16 cellular contexts compared by ENCODE assay signal in the genomic region with DNA sequence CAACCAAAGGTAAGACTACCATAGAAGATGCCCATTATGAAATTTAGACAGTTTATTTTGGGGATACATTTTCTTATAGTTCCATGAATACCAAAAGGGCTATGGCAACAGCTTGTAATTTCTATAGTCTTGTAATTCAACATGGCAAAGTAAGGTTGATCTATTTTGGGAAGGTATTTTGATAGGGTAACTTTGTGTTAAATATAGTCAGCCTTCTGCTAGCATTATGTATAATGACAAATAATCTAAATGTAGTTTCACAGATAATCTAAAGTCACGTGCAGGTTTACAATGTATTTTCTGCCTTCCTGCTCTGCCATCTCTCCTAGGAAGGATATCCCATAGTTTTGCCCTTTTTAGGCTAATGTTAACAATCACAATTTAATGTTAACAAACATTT.
DNase-seq lines count a peak whose midpoint lies in the region; ATAC-seq and TF ChIP-seq lines count a peak whose summit lies in the region.
"Had no signal": no experiment of that assay in that cellular context is flagged by ENCODE, and none has a peak within 500 bp of the region (broad histone marks: within the 10 kb centered on the region; RNA-seq: fewer than 3 reads in every experiment).

No MANE protein-coding gene starts in this region.

- H3K4me3 ChIP-seq in OCI-LY1 (ENCODE audit: low read depth, low read length, poor library complexity, severe bottlenecking) (no peak overlapping the region), spleen (no peak overlapping the region), BE2C (ENCODE audit: low read depth, low read length) (no peak overlapping the region)
- H3K4me3 ChIP-seq: ascending aorta, esophagus squamous epithelium, GM23248, right lobe of liver, SJSA1 had no signal

- TF ChIP-seq CTCF in OCI-LY1 (IDR thresholded peaks at IDR 0.05; ENCODE audit: low read length) (no peak), spleen (IDR thresholded peaks at IDR 0.05 in 8 of 11, conservative IDR thresholded peaks at IDR 0.05 in 3 of 11) (no peak), nephron progenitor cell (IDR thresholded peaks at IDR 0.05) (no peak), BE2C (IDR thresholded peaks at IDR 0.05; ENCODE audit: low read depth, low read length) (no peak)

- H3K79me2 ChIP-seq in OCI-LY1 (ENCODE audit: insufficient read depth, low read length): no peaks in the 10 kb centered on the region

- peak overlapping the region; percentile 25; the same call in 1 of the 2 replicates for H3K9ac ChIP-seq in OCI-LY1 (ENCODE audit: low read length)
- H3K9ac ChIP-seq: GM23248 had no signal

- peaks cover 7% of the 10 kb centered on the region for H3K36me3 Mint-ChIP-seq in activated T-cell treated with anti-CD3 and anti-CD28 coated beads, Interleukin-2, amount 50 U/mL, for 4 hours (ENCODE audit: insufficient read depth)
- H3K36me3 Mint-ChIP-seq in dendritic cell treated with granulocyte-macrophage colony-stimulating factor and Interleukin-4, amounts not matched to agents 40 ng/mL and 50 ng/mL, for 4 days (ENCODE audit: low read depth): no peaks in the 10 kb centered on the region
- H3K36me3 Mint-ChIP-seq in nephron progenitor cell (ENCODE audit: low read depth): no peaks in the 10 kb centered on the region

- WGBS in spleen, 5 donors: 57 to 71% (median 63%) methylated on average over 1 of the region's 1 CpG

- peak overlapping the region; percentile 12; the same call in 1 of the 2 replicates for H3K4me2 ChIP-seq in OCI-LY1 (ENCODE audit: low read length)

- peak overlapping the region; percentile 91 for H3K27ac Mint-ChIP-seq in dendritic cell treated with granulocyte-macrophage colony-stimulating factor and Interleukin-4, amounts not matched to agents 40 ng/mL and 50 ng/mL, for 4 days
- no peak overlapping the region for H3K27ac Mint-ChIP-seq in nephron progenitor cell

- no peaks in the 10 kb centered on the region for H3K9me2 ChIP-seq in OCI-LY1 (ENCODE audit: low read depth, low read length)

- peak overlapping the region; percentile 74 for H3K27ac ChIP-seq in OCI-LY1 (ENCODE audit: low read depth, low read length, poor library complexity, severe bottlenecking)
- H3K27ac ChIP-seq in spleen: peak overlapping the region; percentile 14 to 82 (median 68)
- H3K27ac ChIP-seq: ascending aorta, GM23248, SJSA1 had no signal

- H3K27me3 ChIP-seq in OCI-LY1 (ENCODE audit: insufficient read depth, low read length) (no peaks in the 10 kb centered on the region), spleen (replicated peaks in 1 of 7) (no peaks in the 10 kb centered on the region), BE2C (no peaks in the 10 kb centered on the region)
- H3K27me3 ChIP-seq: ascending aorta, esophagus squamous epithelium, right lobe of liver, SJSA1 had no signal

- no peaks in the 10 kb centered on the region for H4K20me1 ChIP-seq in OCI-LY1 (ENCODE audit: insufficient read depth, low read length)

- intact Hi-C loops in dendritic cell treated with granulocyte-macrophage colony-stimulating factor and Interleukin-4, amounts not matched to agents 40 ng/mL and 50 ng/mL, for 4 days (cut with micrococcal nuclease): no loop called here
- intact Hi-C loops in spleen (cut with DNase I; ENCODE audit: low total_unique reads): no loop called here

- 0 out of 2 replicates have a peak overlapping the region, but pooled peaks have one; percentile 0 for H2AFZ ChIP-seq in OCI-LY1 (ENCODE audit: low read length)
- H2AFZ ChIP-seq: GM23248 had no signal

- H3K36me3 ChIP-seq in OCI-LY1 (ENCODE audit: insufficient read depth, low read length) (no peaks in the 10 kb centered on the region), spleen (no peaks in the 10 kb centered on the region), BE2C (no peaks in the 10 kb centered on the region)
- H3K36me3 ChIP-seq: ascending aorta, esophagus squamous epithelium, right lobe of liver, SJSA1 had no signal

- ATAC-seq in activated T-cell treated with anti-CD3 and anti-CD28 coated beads, Interleukin-2, amount 50 U/mL, for 4 hours: no peak
- no peak for ATAC-seq in GM19328 (IDR thresholded peaks at IDR 0.05; ENCODE audit: unreplicated experiment)

- peak overlapping the region; percentile 62 for H3K4me3 Mint-ChIP-seq in activated T-cell treated with anti-CD3 and anti-CD28 coated beads, Interleukin-2, amount 50 U/mL, for 4 hours
- no peak overlapping the region for H3K4me3 Mint-ChIP-seq in dendritic cell treated with granulocyte-macrophage colony-stimulating factor and Interleukin-4, amounts not matched to agents 40 ng/mL and 50 ng/mL, for 4 days
- no peak overlapping the region for H3K4me3 Mint-ChIP-seq in nephron progenitor cell

- DNase-seq in activated T-cell treated with anti-CD3 and anti-CD28 coated beads, Interleukin-2, amount 50 U/mL, for 4 hours: no peak
- no peak for DNase-seq in activated T-cell treated with anti-CD3 and anti-CD28 coated beads, Interleukin-2, amount 50 U/mL, for 1 hour
- DNase-seq in spleen (no peak), nephron progenitor cell (no peak), BE2C (no peak)
- DNase-seq: cortex of kidney, DMS 273 treated with DMSO at 0.1 percent for 48 hours, GM23248, NCI-H1105 had no signal

- no peaks in the 10 kb centered on the region for H3K9me3 Mint-ChIP-seq in activated T-cell treated with anti-CD3 and anti-CD28 coated beads, Interleukin-2, amount 50 U/mL, for 4 hours
- H3K9me3 Mint-ChIP-seq in dendritic cell treated with granulocyte-macrophage colony-stimulating factor and Interleukin-4, amounts not matched to agents 40 ng/mL and 50 ng/mL, for 4 days: no peaks in the 10 kb centered on the region
- H3K9me3 Mint-ChIP-seq in nephron progenitor cell: peaks cover 4% of the 10 kb centered on the region

- TF ChIP-seq POLR2A in spleen (IDR thresholded peaks at IDR 0.05): no peak

- no peaks in the 10 kb centered on the region for H3K9me3 ChIP-seq in OCI-LY1 (ENCODE audit: low read length)
- H3K9me3 ChIP-seq in spleen: no peaks in the 10 kb centered on the region
- no peaks in the 10 kb centered on the region for H3K9me3 ChIP-seq in BE2C
- H3K9me3 ChIP-seq: ascending aorta, esophagus squamous epithelium, right lobe of liver, SJSA1 had no signal

- H3K4me1 ChIP-seq in OCI-LY1 (ENCODE audit: insufficient read depth, low read length, severe bottlenecking) (peaks cover 18% of the 10 kb centered on the region), spleen (peaks cover 11 to 35% (median 29%) of the 10 kb centered on the region in 6 donors), BE2C (peaks cover 9% of the 10 kb centered on the region)
- H3K4me1 ChIP-seq: ascending aorta, esophagus squamous epithelium, SJSA1 had no signal

- H3K27me3 Mint-ChIP-seq in activated T-cell treated with anti-CD3 and anti-CD28 coated beads, Interleukin-2, amount 50 U/mL, for 4 hours (ENCODE audit: low read depth): no peaks in the 10 kb centered on the region
- no peaks in the 10 kb centered on the region for H3K27me3 Mint-ChIP-seq in dendritic cell treated with granulocyte-macrophage colony-stimulating factor and Interleukin-4, amounts not matched to agents 40 ng/mL and 50 ng/mL, for 4 days
- peaks cover 3% of the 10 kb centered on the region for H3K27me3 Mint-ChIP-seq in nephron progenitor cell (ENCODE audit: low read depth, poor library complexity)

- no peaks in the 10 kb centered on the region for H3F3A ChIP-seq in OCI-LY1 (ENCODE audit: insufficient read depth, low read length)

- peaks cover 70% of the 10 kb centered on the region for H3K4me1 Mint-ChIP-seq in activated T-cell treated with anti-CD3 and anti-CD28 coated beads, Interleukin-2, amount 50 U/mL, for 4 hours (ENCODE audit: low read depth)
- H3K4me1 Mint-ChIP-seq in dendritic cell treated with granulocyte-macrophage colony-stimulating factor and Interleukin-4, amounts not matched to agents 40 ng/mL and 50 ng/mL, for 4 days (ENCODE audit: low read depth): peaks cover 26% of the 10 kb centered on the region
- peaks cover 5% of the 10 kb centered on the region for H3K4me1 Mint-ChIP-seq in nephron progenitor cell
